Comparison of ENCODE assay signal across 21 cellular contexts in genomic region chr15:27509014-27509413, GRCh38.
DNase-seq lines count a peak whose midpoint lies in the region; ATAC-seq, FAIRE-seq and TF ChIP-seq lines count a peak whose summit lies in the region.
"Had no signal": no experiment of that assay in that cellular context is flagged by ENCODE, and none has a peak within 500 bp of the region (broad histone marks: within the 10 kb centered on the region; RNA-seq: fewer than 3 reads in every experiment).

No MANE protein-coding gene starts in this region.

- H3K79me2 ChIP-seq in HepG2 (ENCODE audit: insufficient read depth, low read length) = no peaks in the 10 kb centered on the region

- intact Hi-C loops in HepG2 (cut with micrococcal nuclease; ENCODE audit: unreplicated experiment) = no loop called here
- intact Hi-C loops in right lobe of liver (cut with DNase I) = no loop called here
- intact Hi-C loops in uterus (cut with DNase I; ENCODE audit: low total_unique reads) = no loop called here

- H3K4me3 ChIP-seq in HepG2 (replicated peaks in 1 of 3; ENCODE audit: insufficient read depth in 1 of 3, low read depth in 2 of 3, low read length in 3 of 3) (no peak overlapping the region), right lobe of liver (no peak overlapping the region), uterus (no peak overlapping the region)
- H3K4me3 ChIP-seq: BLaER1, GM12878 had no signal

- H3K27me3 Mint-ChIP-seq in WTC11 (ENCODE audit: low read depth) = peaks cover 3% of the 10 kb centered on the region; the same call in 1 of the 2 replicates
- H3K27me3 Mint-ChIP-seq: B cell; CD4-positive, CD25-positive, alpha-beta regulatory T cell had no signal

- TF ChIP-seq POLR2A in HepG2 (IDR thresholded peaks at IDR 0.05; ENCODE audit: insufficient read depth in 1 of 2, low read depth in 2 of 2, low read length in 2 of 2) (no peak), right lobe of liver (IDR thresholded peaks at IDR 0.05) (no peak), uterus (IDR thresholded peaks at IDR 0.05) (no peak)

- H3K4me1 ChIP-seq in HepG2 (ENCODE audit: insufficient read depth, low read length) (no peaks in the 10 kb centered on the region), right lobe of liver (no peaks in the 10 kb centered on the region), uterus (no peaks in the 10 kb centered on the region)
- H3K4me1 ChIP-seq: BLaER1, Caco-2 had no signal

- POLR2A ChIA-PET in HepG2 (lab: Yijun Ruan, JAX) (no interaction called here), WTC11 (lab: Charles Lee) (no interaction called here)

- BruUV-seq in HepG2 (replicated peaks; lab: Mats Ljungman, UMichigan) = no TSS peak

- WGBS in HepG2 (ENCODE audit: low lambda C conversion rate) = 0% methylated on average over 1 of the region's 1 CpG
- 83% methylated on average over 1 of the region's 1 CpG for WGBS in right lobe of liver (ENCODE audit: insufficient coverage, low coverage, low lambda C conversion rate, missing lambda C conversion rate)

- TF ChIP-seq CTCF in HepG2 (CRISPR knock-in tag; IDR thresholded peaks at IDR 0.05) = no peak
- TF ChIP-seq CTCF in right lobe of liver (IDR thresholded peaks at IDR 0.05) = no peak
- TF ChIP-seq CTCF in WTC11 (IDR thresholded peaks at IDR 0.05) = no peak
- no peak for TF ChIP-seq CTCF in uterus (IDR thresholded peaks at IDR 0.05)

- H3K27me3 ChIP-seq in HepG2 (ENCODE audit: control insufficient read depth in 1 of 2, insufficient read depth in 2 of 2, low read length in 2 of 2) (no peaks in the 10 kb centered on the region), right lobe of liver (no peaks in the 10 kb centered on the region), uterus (no peaks in the 10 kb centered on the region)
- H3K27me3 ChIP-seq: BLaER1 had no signal

- no peak overlapping the region for H2AFZ ChIP-seq in HepG2 (ENCODE audit: low read length)

- no peak overlapping the region for H3K27ac Mint-ChIP-seq in WTC11
- H3K27ac Mint-ChIP-seq: B cell; CD4-positive, CD25-positive, alpha-beta regulatory T cell; CD8-positive, alpha-beta T cell had no signal

- no peak for ATAC-seq in HepG2
- ATAC-seq in right lobe of liver = no peak
- no peak for ATAC-seq in WTC11
- ATAC-seq in GM19328 (IDR thresholded peaks at IDR 0.05; ENCODE audit: unreplicated experiment) = no peak
- ATAC-seq: CD8-positive, alpha-beta T cell; GM12878 had no signal

- no peak for TF ChIP-seq RAD21 in HepG2 (CRISPR knock-in tag; IDR thresholded peaks at IDR 0.05)

- TF ChIP-seq EP300 in HepG2 (IDR thresholded peaks at IDR 0.05; ENCODE audit: low read depth in 2 of 2, low read length in 2 of 2) (no peak), HepG2 (CRISPR knock-in tag; IDR thresholded peaks at IDR 0.05; ENCODE audit: borderline replicate concordance) (no peak)

- no peaks in the 10 kb centered on the region for H4K20me1 ChIP-seq in HepG2 (ENCODE audit: insufficient read depth, low read length)
- H4K20me1 ChIP-seq: BLaER1 had no signal

- no peak for FAIRE-seq in HepG2 (lab: Jason Lieb, UNC)
- FAIRE-seq: GM12878, H1 had no signal

- DNase-seq in DMS 273 (lab: John Stamatoyannopoulos, UW; ENCODE audit: unreplicated experiment) (peak; percentile 7), DMS 273 treated with DMSO at 0.1 percent for 48 hours (lab: John Stamatoyannopoulos, UW) (no peak), HepG2 (ENCODE audit: low spot score) (no peak), right lobe of liver (no peak), WTC11 (ENCODE audit: low spot score) (no peak), uterus (no peak)
- DNase-seq: Caco-2; CD4-positive, CD25-positive, alpha-beta regulatory T cell; CD8-positive, alpha-beta T cell; DMS79; EL; GDM1; H7; HCEC 1CT had no signal

- no peak overlapping the region for H3K9ac ChIP-seq in HepG2 (ENCODE audit: insufficient read depth, low read depth, low read length)
- H3K9ac ChIP-seq: BLaER1 had no signal

- CTCF ChIA-PET in HepG2 (lab: Yijun Ruan, JAX; ENCODE audit: low intra/inter-chr PET ratio, low total read pairs) = no interaction called here
- CTCF ChIA-PET in WTC11 (lab: Charles Lee) = no interaction called here

- H3K9me3 Mint-ChIP-seq in WTC11 = peaks cover 52% of the 10 kb centered on the region

- H3K36me3 ChIP-seq in HepG2 (replicated peaks in 1 of 2; ENCODE audit: control insufficient read depth in 1 of 2, insufficient read depth in 2 of 2, low read length in 2 of 2) = no peaks in the 10 kb centered on the region
- H3K36me3 ChIP-seq in right lobe of liver = no peaks in the 10 kb centered on the region
- no peaks in the 10 kb centered on the region for H3K36me3 ChIP-seq in uterus
- H3K36me3 ChIP-seq: BLaER1 had no signal

- H3K4me2 ChIP-seq in HepG2 (ENCODE audit: low read depth, low read length) = no peak overlapping the region
- H3K4me2 ChIP-seq: BLaER1 had no signal

- peaks cover 36% of the 10 kb centered on the region for H3K36me3 Mint-ChIP-seq in WTC11
- H3K36me3 Mint-ChIP-seq: CD4-positive, CD25-positive, alpha-beta regulatory T cell; CD8-positive, alpha-beta T cell had no signal

- no peak overlapping the region for H3K4me3 Mint-ChIP-seq in WTC11
- H3K4me3 Mint-ChIP-seq: B cell; CD4-positive, CD25-positive, alpha-beta regulatory T cell; CD8-positive, alpha-beta T cell had no signal

- H3K4me1 Mint-ChIP-seq in WTC11 = peaks cover 13% of the 10 kb centered on the region
- H3K4me1 Mint-ChIP-seq: B cell; CD4-positive, CD25-positive, alpha-beta regulatory T cell had no signal

- H3K27ac ChIP-seq in HepG2 (ENCODE audit: extremely low read length, insufficient read depth, low read length) (no peak overlapping the region), right lobe of liver (no peak overlapping the region), uterus (no peak overlapping the region)
- H3K27ac ChIP-seq: 22Rv1, BLaER1, C4-2B had no signal

- H3K9me3 ChIP-seq in HepG2 (ENCODE audit: low read length) (peaks cover 68% of the 10 kb centered on the region), right lobe of liver (no peaks in the 10 kb centered on the region), uterus (no peaks in the 10 kb centered on the region)

- in situ Hi-C loops in HepG2 (cut with HindIII; ENCODE audit: extremely low pct_ligation_motif_present, low pct_unique_long_range_greater_than_20kb) = no loop called here

TF ChIP-seq in HepG2, 621 proteins besides CTCF, POLR2A, EP300 and RAD21:
- no peak for TF ChIP-seq CHD2 (IDR thresholded peaks at IDR 0.05; ENCODE audit: low read depth, low read length)
- TF ChIP-seq ZNF317 (CRISPR knock-in tag; IDR thresholded peaks at IDR 0.05) = peak; percentile 96
- TF ChIP-seq ZNF10 (CRISPR knock-in tag; IDR thresholded peaks at IDR 0.05; ENCODE audit: borderline replicate concordance, low read depth) = no peak

TF ChIP-seq in WTC11, 78 proteins besides CTCF, POLR2A, EP300 and RAD21:
- TF ChIP-seq ZMAT4 (CRISPR knock-in tag; IDR thresholded peaks at IDR 0.05) (no peak), TEAD4 (CRISPR knock-in tag; IDR thresholded peaks at IDR 0.05) (no peak), ZNF317 (CRISPR knock-in tag; IDR thresholded peaks at IDR 0.05; ENCODE audit: borderline replicate concordance, low read depth) (peak; percentile 92), GABPB1 (CRISPR knock-in tag; IDR thresholded peaks at IDR 0.05) (no peak), ZNF396 (CRISPR knock-in tag; IDR thresholded peaks at IDR 0.05; ENCODE audit: borderline replicate concordance) (no peak), ATF6 (CRISPR knock-in tag; IDR thresholded peaks at IDR 0.05) (no peak)
